ENCODE assay signal across 11 cellular contexts in genomic region chr13:52695856-52696255, GRCh38. TPM values are rescaled to one million over a fixed set of nuclear protein-coding genes. Genes with fewer than 3 reads are reported as not detected.
DNase-seq lines count a peak whose midpoint lies in the region; ATAC-seq and TF ChIP-seq lines count a peak whose summit lies in the region.
"Had no signal": no experiment of that assay in that cellular context is flagged by ENCODE, and none has a peak within 500 bp of the region (broad histone marks: within the 10 kb centered on the region; RNA-seq: fewer than 3 reads in every experiment).

No MANE protein-coding gene starts in this region.

- H3K36me3 ChIP-seq in GM06990 (ENCODE audit: control insufficient read depth, insufficient read depth, low read length) (no peaks in the 10 kb centered on the region), vagina (no peaks in the 10 kb centered on the region)

- ATAC-seq in GM21367 (IDR thresholded peaks at IDR 0.05; ENCODE audit: unreplicated experiment), result peak; percentile 63
- ATAC-seq in GM18511 (IDR thresholded peaks at IDR 0.05; ENCODE audit: unreplicated experiment), result no peak

- no peaks in the 10 kb centered on the region for H3K27me3 ChIP-seq in GM06990 (replicated peaks; ENCODE audit: control insufficient read depth, insufficient read depth, low read length)
- no peaks in the 10 kb centered on the region for H3K27me3 ChIP-seq in vagina

- no peak for TF ChIP-seq POLR2A in vagina (IDR thresholded peaks at IDR 0.05)

- DNase-seq in GM06990 (ENCODE audit: extremely low read depth, insufficient read length) (peak; percentile 18), OCI-M1 (lab: John Stamatoyannopoulos, UW) (peak; percentile 25), fibroblast of villous mesenchyme (ENCODE audit: low read depth) (peak; percentile 65), vagina (ENCODE audit: extremely low spot score in 2 of 2) (no peak), DMS53 treated with DMSO at 0.1 percent for 48 hours (lab: John Stamatoyannopoulos, UW; ENCODE audit: unreplicated experiment) (no peak), progenitor cell of endocrine pancreas (ENCODE audit: low spot score, unreplicated experiment) (no peak)
- DNase-seq: amniotic stem cell, islet precursor cell, RPMI8226 had no signal

- no peaks in the 10 kb centered on the region for H3K9me3 ChIP-seq in vagina

- H3K4me1 ChIP-seq in vagina, result no peaks in the 10 kb centered on the region

- intact Hi-C loops in vagina (cut with DNase I), result no loop called here

- H3K9me3 Mint-ChIP-seq in progenitor cell of endocrine pancreas (ENCODE audit: low read depth), result no peaks in the 10 kb centered on the region

- peaks cover 2% of the 10 kb centered on the region for H3K36me3 Mint-ChIP-seq in progenitor cell of endocrine pancreas (ENCODE audit: insufficient read depth)

- H3K27ac Mint-ChIP-seq in progenitor cell of endocrine pancreas, result no peak overlapping the region

- no peaks in the 10 kb centered on the region for H3K27me3 Mint-ChIP-seq in progenitor cell of endocrine pancreas

- TF ChIP-seq CTCF in GM06990 (IDR thresholded peaks at IDR 0.05; ENCODE audit: insufficient read depth, low read length, poor library complexity, severe bottlenecking) (no peak), fibroblast of villous mesenchyme (IDR thresholded peaks at IDR 0.05; ENCODE audit: insufficient read depth, low read depth, low read length) (no peak), vagina (IDR thresholded peaks at IDR 0.05) (no peak), progenitor cell of endocrine pancreas (IDR thresholded peaks at IDR 0.05; ENCODE audit: unreplicated experiment) (no peak)

- no peak overlapping the region for H3K4me3 Mint-ChIP-seq in progenitor cell of endocrine pancreas (ENCODE audit: low read depth)

- H3K4me3 ChIP-seq in GM06990 (replicated peaks; ENCODE audit: low read depth, low read length), result no peak overlapping the region
- H3K4me3 ChIP-seq in fibroblast of villous mesenchyme (ENCODE audit: low read depth, low read length), result no peak overlapping the region
- H3K4me3 ChIP-seq in vagina, result no peak overlapping the region

- no peak overlapping the region for H3K27ac ChIP-seq in vagina

- H3K4me1 Mint-ChIP-seq in progenitor cell of endocrine pancreas (ENCODE audit: low read depth), result no peaks in the 10 kb centered on the region

RNA-seq across cellular contexts. Expression of gene SUGT1, which starts 43.2 kb away (rescaled TPM):
- total RNA-seq in fibroblast of villous mesenchyme (36.4 and 47.1 TPM in 2 replicates), vagina (24.1 TPM), progenitor cell of endocrine pancreas (67.8 and 68.0 TPM in 2 replicates)

RNA-seq across cellular contexts. Expression of gene CNMD, which starts 43.8 kb away (rescaled TPM):
- not detected in 2 replicates for total RNA-seq in fibroblast of villous mesenchyme
- not detected for total RNA-seq in vagina
- total RNA-seq in progenitor cell of endocrine pancreas, result 1.1 and 1.2 TPM in 2 replicates

RNA-seq across cellular contexts. Expression of gene HNRNPA1L2, which starts 53.6 kb away (rescaled TPM):
- 3.0 and 3.9 TPM in 2 replicates for total RNA-seq in fibroblast of villous mesenchyme
- 3.2 TPM for total RNA-seq in vagina
- 10.7 and 12.0 TPM in 2 replicates for total RNA-seq in progenitor cell of endocrine pancreas

Comparison
In these comparisons a context has a peak if more than half of its experiments do, and no peak if none do; other contexts are left out.
1. DNase-seq: peak in GM06990 (single experiment), OCI-M1 (single experiment) and fibroblast of villous mesenchyme (single experiment); none in vagina (0 of 2), DMS53 treated with DMSO at 0.1 percent for 48 hours (single experiment) and progenitor cell of endocrine pancreas (single experiment).